In the genomic region with DNA sequence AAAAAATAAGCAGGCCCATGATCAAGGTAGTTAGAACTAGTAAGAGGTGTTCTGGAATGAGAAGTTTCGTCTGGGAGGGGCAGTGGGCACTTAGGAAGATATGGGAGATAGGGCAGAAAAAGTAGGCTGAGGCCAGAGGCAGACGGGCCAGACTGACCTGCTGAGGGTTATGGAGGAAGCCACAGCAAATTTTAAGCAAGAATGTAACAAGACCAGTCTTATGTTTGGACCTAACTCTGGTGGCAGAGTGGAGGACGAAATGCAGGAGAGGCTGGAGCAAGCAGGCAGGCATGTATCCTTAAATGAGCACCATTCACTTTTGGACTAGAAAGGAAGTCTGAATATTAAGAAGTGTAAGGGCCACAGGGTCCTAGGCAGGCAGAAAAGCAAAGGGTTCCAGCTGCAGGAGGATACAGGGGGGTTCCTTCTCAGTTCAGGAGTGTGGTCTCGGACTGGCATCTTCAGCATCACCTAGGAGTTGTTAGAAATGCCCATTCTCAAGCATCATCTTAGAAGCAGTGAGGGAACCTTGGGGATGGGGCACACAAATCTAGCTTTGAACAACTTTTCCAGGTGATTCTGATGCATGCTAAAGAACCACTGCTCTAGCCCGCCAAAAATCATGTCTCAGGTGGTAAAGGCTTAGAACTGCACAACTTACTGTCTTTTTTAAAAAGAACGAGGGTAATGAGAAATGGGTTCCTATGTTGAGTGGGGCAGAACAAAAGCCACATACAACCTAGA, we compare ENCODE assay signal across 1 cellular context.
TF ChIP-seq lines count a peak whose summit lies in the region.

No MANE protein-coding gene starts in this region.

TF ChIP-seq in A549, 52 proteins besides CTCF, POLR2A, EP300 and RAD21 (continued from another document):
- 0 out of 2 replicates have a peak, but pooled peaks have one; percentile 55 for TF ChIP-seq TP53 (CRISPR knock-in tag; IDR thresholded peaks at IDR 0.05)
